In genomic region chr11:124799384-124800225, GRCh38 we compare ENCODE assay signal across 8 cellular contexts. TPM values are rescaled to one million over a fixed set of nuclear protein-coding genes. Genes with fewer than 3 reads are reported as not detected.
A peak's percentile ranks its signal among the peaks of the same experiment; 100 is the strongest.
DNase-seq lines count a peak whose midpoint lies in the region; FAIRE-seq and TF ChIP-seq lines count a peak whose summit lies in the region.

No MANE protein-coding gene starts in this region.

- TF ChIP-seq CTCF in HEK293 (tag by site-specific recombination; IDR thresholded peaks at IDR 0.05) (0 out of 2 replicates have a peak, but pooled peaks have one; percentile 16), epithelial cell of esophagus (IDR thresholded peaks at IDR 0.05; ENCODE audit: insufficient read depth, low read depth, low read length, missing control alignments) (no peak), stomach (IDR thresholded peaks at IDR 0.05) (no peak)

- H3K4me1 ChIP-seq in HEK293 (ENCODE audit: control insufficient read depth, insufficient read depth, low read length) (no peaks in the 10 kb centered on the region), muscle layer of duodenum (ENCODE audit: control insufficient read depth in 1 of 2, insufficient read depth in 2 of 2, low read length in 2 of 2) (peaks cover 9 to 27% of the 10 kb centered on the region in 2 donors), stomach (peaks cover 15 to 52% (median 39%) of the 10 kb centered on the region in 4 donors)

- no peak for FAIRE-seq in GM12892 (lab: Jason Lieb, UNC)

- CTCF ChIA-PET in HEK293 (lab: Yijun Ruan, JAX) = interaction anchor here (0.7 to 2.7 kb wide), 14 partner anchors 9 to 156 kb away, joined by 3 to 16 read pairs (median 5); partner anchors contain the start of genes ESAM and NRGN

- no peak for TF ChIP-seq EP300 in stomach (IDR thresholded peaks at IDR 0.05)

- peak; percentile 38 for DNase-seq in GM12892 (ENCODE audit: insufficient read length)
- peak; percentile 60 for DNase-seq in NCI-H1105 treated with DMSO at 0.1 percent for 48 hours (lab: John Stamatoyannopoulos, UW)
- DNase-seq in activated CD8-positive, alpha-beta memory T cell treated with anti-CD3 and anti-CD28 coated beads, Interleukin-2, amount 50 U/mL, for 48 hours = peak; percentile 74
- DNase-seq in epithelial cell of esophagus (ENCODE audit: low read depth) = peak; percentile 35
- peak; percentile 28 for DNase-seq in stomach
- no peak for DNase-seq in hippocampal formation (lab: John Stamatoyannopoulos, UW)

- H3K4me3 ChIP-seq in HEK293 (ENCODE audit: low read depth, low read length) (peak overlapping the region; percentile 88), epithelial cell of esophagus (ENCODE audit: low read length) (peak overlapping the region; percentile 70), muscle layer of duodenum (ENCODE audit: low read depth in 1 of 2, low read length in 2 of 2) (peak overlapping the region; percentile 84 to 89), stomach (peak overlapping the region; percentile 86 to 100 (median 96))

- H3K9me3 ChIP-seq in HEK293 (ENCODE audit: control insufficient read depth, insufficient read depth, low read depth, low read length) (no peaks in the 10 kb centered on the region), muscle layer of duodenum (ENCODE audit: control insufficient read depth in 1 of 2, low read length in 2 of 2) (no peaks in the 10 kb centered on the region), stomach (no peaks in the 10 kb centered on the region)

- intact Hi-C loops in stomach (cut with DNase I; ENCODE audit: low total_unique reads) = no loop called here

- TF ChIP-seq POLR2A in GM12892 (IDR thresholded peaks at IDR 0.05; ENCODE audit: low read depth, low read length) (no peak; the same call in 1 of the 2 replicates), stomach (IDR thresholded peaks at IDR 0.05) (no peak)

- H3K27me3 ChIP-seq in muscle layer of duodenum (ENCODE audit: low read depth, low read length) (no peaks in the 10 kb centered on the region), stomach (no peaks in the 10 kb centered on the region)

- POLR2A ChIA-PET in HEK293 (lab: Yijun Ruan, JAX) = interaction anchor here (0.8 to 2.3 kb wide), 9 partner anchors 14 to 126 kb away, joined by 3 to 14 read pairs (median 5); partner anchors contain the start of genes SIAE and SPA17

- H3K36me3 ChIP-seq in HEK293 (ENCODE audit: control insufficient read depth in 2 of 2, insufficient read depth in 1 of 2, low read length in 2 of 2) (no peaks in the 10 kb centered on the region), muscle layer of duodenum (ENCODE audit: control insufficient read depth in 1 of 2, insufficient read depth in 2 of 2, low read length in 2 of 2) (peaks cover 0 to 3% of the 10 kb centered on the region in 2 donors), stomach (no peaks in the 10 kb centered on the region)

- WGBS in stomach, 5 donors = 0 to 1% (median 1%) methylated on average over 42 to 81 of the region's 81 CpGs

- peak overlapping the region; percentile 92 for H3K27ac ChIP-seq in HEK293 (ENCODE audit: extremely low read depth, low read depth, low read length)
- peak overlapping the region; percentile 64 for H3K27ac ChIP-seq in muscle layer of duodenum (ENCODE audit: low read length)
- H3K27ac ChIP-seq in stomach = peak overlapping the region; percentile 92 to 100 (median 98)

TF ChIP-seq in HEK293, 187 proteins besides CTCF, POLR2A, EP300 and RAD21 (continues in another document):
- peak; percentile 41; the same call in 1 of the 2 replicates for TF ChIP-seq EGR2 (tag by site-specific recombination; IDR thresholded peaks at IDR 0.05; ENCODE audit: low read depth)
- TF ChIP-seq ZNF211 (tag by site-specific recombination; IDR thresholded peaks at IDR 0.05; ENCODE audit: low read depth) = no peak
- TF ChIP-seq ZBTB8A (tag by site-specific recombination; IDR thresholded peaks at IDR 0.05) = 0 out of 2 replicates have a peak, but pooled peaks have one; percentile 32
- peak; percentile 85 for TF ChIP-seq PRDM10 (tag by site-specific recombination; IDR thresholded peaks at IDR 0.05)
- no peak for TF ChIP-seq SALL2 (tag by site-specific recombination; IDR thresholded peaks at IDR 0.05; ENCODE audit: borderline replicate concordance)
- TF ChIP-seq ZXDB (tag by site-specific recombination; IDR thresholded peaks at IDR 0.05) = peak; percentile 32; the same call in 1 of the 2 replicates
- TF ChIP-seq ZNF426 (tag by site-specific recombination; IDR thresholded peaks at IDR 0.05) = no peak
- TF ChIP-seq PRDM2 (tag by site-specific recombination; IDR thresholded peaks at IDR 0.05; ENCODE audit: borderline replicate concordance) = no peak

RNA-seq across cellular contexts. Expression of gene MSANTD2, which starts 0.6 kb away (rescaled TPM):
- polyA plus RNA-seq in GM12892 (2012; ENCODE audit: missing spikeins) = 5.6 TPM
- total RNA-seq in stomach = 10 to 100 TPM in 3 of 5 donors, 1 to 10 TPM in 2; 3.2 to 40.2 (median 20.9) TPM
- polyA plus RNA-seq in stomach = 10 to 100 TPM in 1 of 3 donors, 1 to 10 TPM in 2; 2.8 to 11.3 (median 3.1) TPM

RNA-seq across cellular contexts. Expression of gene ESAM, which starts 37.5 kb away (rescaled TPM):
- 4.0 TPM for polyA plus RNA-seq in GM12892 (2012; ENCODE audit: missing spikeins)
- 10 to 100 TPM in 1 of 5 donors, 1 to 10 TPM in 4; 4.1 to 11.3 (median 9.4) TPM for total RNA-seq in stomach
- polyA plus RNA-seq in stomach = 10 to 100 TPM in 2 of 3 donors, 1 to 10 TPM in 1; 8.1 to 19.6 (median 13.9) TPM

RNA-seq across cellular contexts. Expression of gene VSIG2, which starts 47.5 kb away (rescaled TPM):
- not detected for polyA plus RNA-seq in GM12892 (2012; ENCODE audit: missing spikeins)
- total RNA-seq in stomach = 100 to 1,000 TPM in 3 of 5 donors, 10 to 100 TPM in 2; 80.5 to 419 (median 147) TPM
- 100 to 1,000 TPM; 178 to 219 (median 196) TPM for polyA plus RNA-seq in stomach

RNA-seq across cellular contexts. Expression of gene NRGN, which starts 59.9 kb away (rescaled TPM):
- polyA plus RNA-seq in GM12892 (2012; ENCODE audit: missing spikeins) = not detected
- total RNA-seq in stomach = under 1 TPM in 2 of 5 donors, not detected in 3; 0.37 to 0.87 TPM
- 1 to 10 TPM in 2 of 3 donors, not detected in 1; 3.1 to 5.5 TPM for polyA plus RNA-seq in stomach

Comparison
In these comparisons a context has a peak if more than half of its experiments do, and no peak if none do; other contexts are left out.
1. DNase-seq: peak in GM12892 (single experiment), NCI-H1105 treated with DMSO at 0.1 percent for 48 hours (single experiment), activated CD8-positive, alpha-beta memory T cell treated with anti-CD3 and anti-CD28 coated beads, Interleukin-2, amount 50 U/mL, for 48 hours (single experiment), epithelial cell of esophagus (single experiment) and stomach (single experiment); none in hippocampal formation (0 of 2).
2. Peak in every context shown above with its lines, with median percentiles within 50 percentile points of each other: H3K27ac ChIP-seq and H3K4me3 ChIP-seq.